ENCODE assay signal across 1 cellular context in genomic region chr1:2848006-2848670, GRCh38.
TF ChIP-seq lines count a peak whose summit lies in the region.

No MANE protein-coding gene starts in this region.

TF ChIP-seq in HepG2, 621 proteins besides CTCF, POLR2A, EP300 and RAD21:
- TF ChIP-seq AKNA (CRISPR knock-in tag; IDR thresholded peaks at IDR 0.05; ENCODE audit: borderline replicate concordance) (no peak), CAMTA2 (CRISPR knock-in tag; IDR thresholded peaks at IDR 0.05; ENCODE audit: borderline replicate concordance) (no peak), FOSL1 (CRISPR knock-in tag; IDR thresholded peaks at IDR 0.05; ENCODE audit: borderline replicate concordance) (no peak), ZNF83 (CRISPR knock-in tag; IDR thresholded peaks at IDR 0.05; ENCODE audit: borderline replicate concordance) (no peak), GATAD1 (CRISPR knock-in tag; IDR thresholded peaks at IDR 0.05) (no peak), NR2F6 (IDR thresholded peaks at IDR 0.05) (no peak), NR2F6 (CRISPR knock-in tag; IDR thresholded peaks at IDR 0.05) (no peak), HOXA9 (CRISPR knock-in tag; IDR thresholded peaks at IDR 0.05; ENCODE audit: borderline replicate concordance) (no peak), E2F5 (CRISPR knock-in tag; conservative IDR thresholded peaks at IDR 0.05) (no peak), ZKSCAN5 (CRISPR knock-in tag; IDR thresholded peaks at IDR 0.05) (no peak), HMGXB4 (CRISPR knock-in tag; IDR thresholded peaks at IDR 0.05; ENCODE audit: borderline replicate concordance in 1 of 2, low read depth in 1 of 2) (no peak), ZFYVE20 (CRISPR knock-in tag; IDR thresholded peaks at IDR 0.05; ENCODE audit: borderline replicate concordance, low read depth) (no peak), HNRNPUL1 (IDR thresholded peaks at IDR 0.05; ENCODE audit: low read depth, low read length) (no peak), NONO (IDR thresholded peaks at IDR 0.05) (no peak), NONO (CRISPR knock-in tag; conservative IDR thresholded peaks at IDR 0.05) (no peak), USF2 (IDR thresholded peaks at IDR 0.05; ENCODE audit: low read depth, low read length) (no peak), USF2 (CRISPR knock-in tag; IDR thresholded peaks at IDR 0.05; ENCODE audit: borderline replicate concordance) (no peak)
